In the genomic region with DNA sequence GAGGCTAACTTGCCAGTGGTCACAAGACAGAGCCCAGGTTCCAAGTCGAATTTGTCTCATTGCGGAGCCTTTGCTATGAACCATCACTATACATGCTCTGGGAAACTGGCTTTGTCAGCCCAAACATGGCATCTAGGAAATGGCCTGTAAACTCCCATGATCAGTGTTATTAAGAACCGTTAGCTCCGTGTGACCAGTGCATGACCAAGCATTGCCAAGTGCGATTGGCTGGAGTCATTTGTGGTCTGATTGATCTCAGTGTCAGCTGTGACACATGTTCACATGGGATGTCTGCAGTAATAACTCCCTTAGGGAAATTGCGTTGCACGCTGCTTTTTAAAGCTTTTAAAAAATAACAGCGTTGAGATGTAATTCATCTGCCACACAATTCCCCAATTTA, we compare ENCODE assay signal across 1 cellular context.
TF ChIP-seq lines count a peak whose summit lies in the region.

No MANE protein-coding gene starts in this region.

TF ChIP-seq in GM23338, 12 proteins besides CTCF, POLR2A, EP300 and RAD21 (continued from another document):
- no peak for TF ChIP-seq ZNF462 (CRISPR knock-in tag; IDR thresholded peaks at IDR 0.05)
